19 cellular contexts compared by ENCODE assay signal in genomic region chr9:79301549-79301948, GRCh38.
DNase-seq lines count a peak whose midpoint lies in the region; ATAC-seq and TF ChIP-seq lines count a peak whose summit lies in the region.
"Had no signal": no experiment of that assay in that cellular context is flagged by ENCODE, and none has a peak within 500 bp of the region (broad histone marks: within the 10 kb centered on the region; RNA-seq: fewer than 3 reads in every experiment).

No MANE protein-coding gene starts in this region.

- no peak for ATAC-seq in HG03039 (IDR thresholded peaks at IDR 0.05; ENCODE audit: unreplicated experiment)
- ATAC-seq: CD8-positive, alpha-beta T cell; HCT116; HepG2 had no signal

- no peak overlapping the region for H2AFZ ChIP-seq in neural cell (ENCODE audit: low read depth, low read length)

- no peak for TF ChIP-seq EP300 in neural cell (conservative IDR thresholded peaks at IDR 0.05; ENCODE audit: poor library complexity, severe bottlenecking)

- H3K4me2 ChIP-seq in neural cell (ENCODE audit: low read length), result peak overlapping the region; percentile 17
- H3K4me2 ChIP-seq: BLaER1 had no signal

- no peaks in the 10 kb centered on the region for H3K79me2 ChIP-seq in neural cell (replicated peaks; ENCODE audit: insufficient read depth, low read length)

- TF ChIP-seq RAD21 in neural cell (conservative IDR thresholded peaks at IDR 0.05), result no peak

- no peak overlapping the region for H3K27ac ChIP-seq in neural cell (ENCODE audit: low read length)
- H3K27ac ChIP-seq: 22Rv1, BLaER1 had no signal

- POLR2A ChIA-PET in HEK293T (lab: Yijun Ruan, JAX), result interaction anchor here (1.0 kb wide), 1 partner anchor 59 kb away, joined by 4 read pairs; no protein-coding TSS in a partner anchor

- H3K27me3 ChIP-seq in neural cell (ENCODE audit: insufficient read depth, low read depth, low read length), result no peaks in the 10 kb centered on the region
- H3K27me3 ChIP-seq: BLaER1 had no signal

- peak; percentile 18 for DNase-seq in A172 (ENCODE audit: low spot score)
- DNase-seq in HEK293T (ENCODE audit: extremely low spot score), result no peak
- peak; percentile 50 for DNase-seq in cerebellar cortex (ENCODE audit: low spot score)
- DNase-seq in erythroblast (lab: John Stamatoyannopoulos, UW), result no peak
- no peak for DNase-seq in CD1c-positive myeloid dendritic cell (ENCODE audit: extremely low spot score)
- DNase-seq in activated naive CD4-positive, alpha-beta T cell (lab: John Stamatoyannopoulos, UW), result no peak
- DNase-seq: Calu3; CD8-positive, alpha-beta T cell; DMS53; KBM-7; NCI-H1694; Right ventricle myocardium superior; T-helper 1 cell had no signal

- no peak overlapping the region for H3K9ac ChIP-seq in neural cell (ENCODE audit: low read length)
- H3K9ac ChIP-seq: BLaER1 had no signal

- CTCF ChIA-PET in HEK293T (lab: Yijun Ruan, JAX), result interaction anchor here (0.6 kb wide), 1 partner anchor 14 kb away, joined by 3 read pairs; no protein-coding TSS in a partner anchor

- H3K36me3 ChIP-seq in neural cell (ENCODE audit: insufficient read depth, low read length), result no peaks in the 10 kb centered on the region
- H3K36me3 ChIP-seq: BLaER1 had no signal

- TF ChIP-seq CTCF in neural cell (IDR thresholded peaks at IDR 0.05; ENCODE audit: poor library complexity, severe bottlenecking), result no peak

- H3K9me2 ChIP-seq in neural cell (ENCODE audit: insufficient read depth, low read length), result no peaks in the 10 kb centered on the region

- TF ChIP-seq POLR2A in erythroblast (IDR thresholded peaks at IDR 0.05; ENCODE audit: low read length), result no peak

- H3K9me3 ChIP-seq in neural cell (ENCODE audit: low read length), result no peaks in the 10 kb centered on the region
- H3K9me3 ChIP-seq: BLaER1 had no signal

- no peaks in the 10 kb centered on the region for H3F3A ChIP-seq in neural cell (ENCODE audit: insufficient read depth, low read length, poor library complexity, severe bottlenecking)

- H3K4me3 ChIP-seq in neural cell (ENCODE audit: low read length), result peak overlapping the region; percentile 4
- H3K4me3 ChIP-seq: BLaER1 had no signal

- no peaks in the 10 kb centered on the region for H4K20me1 ChIP-seq in neural cell (ENCODE audit: insufficient read depth)
- H4K20me1 ChIP-seq: BLaER1 had no signal

TF ChIP-seq in HEK293T, 16 proteins besides CTCF, POLR2A, EP300 and RAD21:
- TF ChIP-seq PKNOX1 (IDR thresholded peaks at IDR 0.05), result peak; percentile 47; the same call in 1 of the 2 replicates
- TF ChIP-seq CTBP1 (IDR thresholded peaks at IDR 0.05; ENCODE audit: borderline replicate concordance), result no peak
TF ChIP-seq in HEK293T: peak in this region for 1.

TF ChIP-seq in neural cell, 6 proteins besides CTCF, POLR2A, EP300 and RAD21:
- TF ChIP-seq TAF1 (IDR thresholded peaks at IDR 0.05; ENCODE audit: low read depth) (no peak), SMC3 (conservative IDR thresholded peaks at IDR 0.05; ENCODE audit: poor library complexity) (no peak), MXI1 (conservative IDR thresholded peaks at IDR 0.05; ENCODE audit: poor library complexity, severe bottlenecking) (no peak), POLR2AphosphoS5 (IDR thresholded peaks at IDR 0.05) (no peak), REST (IDR thresholded peaks at IDR 0.05; ENCODE audit: borderline replicate concordance) (no peak), EZH2 (IDR thresholded peaks at IDR 0.05; ENCODE audit: borderline replicate concordance, insufficient read depth, low read length, poor library complexity, severe bottlenecking) (no peak)
TF ChIP-seq in neural cell: peak in this region for 0.

Comparison
In these comparisons a context has a peak if more than half of its experiments do, and no peak if none do; other contexts are left out.
1. DNase-seq: peak in A172 (single experiment) and cerebellar cortex (single experiment); none in HEK293T (single experiment), erythroblast (0 of 2), CD1c-positive myeloid dendritic cell (single experiment) and activated naive CD4-positive, alpha-beta T cell (0 of 4).